1 cellular context compared by ENCODE assay signal in the genomic region with DNA sequence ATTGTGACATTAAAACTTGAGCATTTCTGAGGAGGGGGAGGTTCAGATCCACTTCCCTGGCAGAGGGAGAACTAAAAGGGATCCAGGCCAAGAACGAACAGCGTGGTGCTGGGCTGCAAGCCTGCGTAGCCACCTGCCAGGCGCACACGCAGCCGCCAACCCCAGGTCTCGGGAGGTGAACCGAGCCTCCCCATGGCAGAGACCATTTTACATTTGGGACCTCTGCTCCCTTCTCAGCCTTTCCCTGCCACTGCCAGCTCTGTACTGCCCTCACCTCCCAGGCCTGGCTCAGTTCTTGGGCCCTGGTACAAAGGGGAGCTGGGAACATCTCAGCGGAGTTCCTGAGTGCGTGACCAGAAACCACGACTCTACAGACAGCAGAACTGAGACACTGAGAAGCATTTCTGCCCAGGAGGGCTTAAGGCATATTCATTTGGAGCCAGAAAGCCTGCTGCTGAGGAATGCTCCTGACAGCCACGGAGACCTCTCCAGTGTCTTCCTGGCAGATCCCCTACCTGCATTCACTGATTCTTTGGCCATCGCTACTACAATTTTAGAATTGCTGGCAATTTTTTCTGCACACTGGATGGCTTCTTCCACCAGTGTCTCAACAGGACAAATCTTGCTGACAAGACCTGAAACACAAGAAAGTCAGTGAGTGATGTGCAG.
TF ChIP-seq lines count a peak whose summit lies in the region.

No MANE protein-coding gene starts in this region.

TF ChIP-seq in K562, 482 proteins besides CTCF, POLR2A, EP300 and RAD21:
- TF ChIP-seq ZNF551 (CRISPR knock-in tag; IDR thresholded peaks at IDR 0.05) (no peak), LEF1 (IDR thresholded peaks at IDR 0.05) (no peak), TAF15 (IDR thresholded peaks at IDR 0.05; ENCODE audit: low read depth, low read length) (no peak), RBFOX2 (IDR thresholded peaks at IDR 0.05; ENCODE audit: low read depth, low read length) (0 out of 2 replicates have a peak, but pooled peaks have one; percentile 4), MCM2 (IDR thresholded peaks at IDR 0.05; ENCODE audit: low read depth) (no peak), ESRRB (CRISPR knock-in tag; IDR thresholded peaks at IDR 0.05; ENCODE audit: borderline replicate concordance) (no peak), ZFP30 (CRISPR knock-in tag; IDR thresholded peaks at IDR 0.05; ENCODE audit: borderline replicate concordance) (no peak), ZNF133 (CRISPR knock-in tag; IDR thresholded peaks at IDR 0.05) (no peak)
TF ChIP-seq in K562: peak in this region for 1.
